Comparison of ENCODE assay signal across 1 cellular context in the genomic region with DNA sequence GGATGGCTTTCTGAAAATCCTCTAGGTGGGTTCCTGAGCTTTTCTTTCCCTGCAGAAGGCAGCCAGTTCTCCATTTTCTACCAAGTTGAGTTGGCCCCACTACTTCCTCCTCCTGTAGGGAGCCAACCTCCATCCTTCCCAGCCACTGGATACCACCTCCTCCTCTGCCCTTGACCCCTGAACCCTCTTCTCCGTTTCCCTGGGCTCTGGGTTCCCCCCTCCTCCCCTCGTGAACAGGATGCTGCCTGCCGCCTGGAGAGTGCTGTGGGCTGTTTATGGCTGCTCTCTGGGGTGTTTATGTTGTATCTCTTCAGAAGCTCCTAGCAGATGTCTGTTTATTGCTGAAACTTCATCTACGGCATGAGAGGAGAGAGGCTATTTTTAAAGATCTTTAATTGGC.
TF ChIP-seq lines count a peak whose summit lies in the region.

No MANE protein-coding gene starts in this region.

TF ChIP-seq in K562, 482 proteins besides CTCF, POLR2A, EP300 and RAD21:
- TF ChIP-seq SPI1 (IDR thresholded peaks at IDR 0.05; ENCODE audit: borderline replicate concordance, low read depth, low read length) = 0 out of 2 replicates have a peak, but pooled peaks have one; percentile 20
- no peak for TF ChIP-seq MTA3 (IDR thresholded peaks at IDR 0.05; ENCODE audit: borderline replicate concordance)
- TF ChIP-seq ZNF445 (CRISPR knock-in tag; IDR thresholded peaks at IDR 0.05; ENCODE audit: low read depth) = no peak
